ENCODE assay signal across 17 cellular contexts in genomic region chr3:13112521-13113345, GRCh38. TPM values are rescaled to one million over a fixed set of nuclear protein-coding genes. Genes with fewer than 3 reads are reported as not detected.
DNase-seq lines count a peak whose midpoint lies in the region; TF ChIP-seq lines count a peak whose summit lies in the region.
"Had no signal": no experiment of that assay in that cellular context is flagged by ENCODE, and none has a peak within 500 bp of the region (broad histone marks: within the 10 kb centered on the region; RNA-seq: fewer than 3 reads in every experiment).

No MANE protein-coding gene starts in this region.

- H2AK5ac ChIP-seq in neuronal stem cell (ENCODE audit: low read depth, low read length) = peak overlapping the region; percentile 93

- no peak for TF ChIP-seq EP300 in esophagus muscularis mucosa (IDR thresholded peaks at IDR 0.05)

- no peak overlapping the region for H3K4ac ChIP-seq in neuronal stem cell (ENCODE audit: low read length)

- intact Hi-C loops in esophagus muscularis mucosa (cut with DNase I) = no loop called here

- peak overlapping the region; percentile 52 for H3K23ac ChIP-seq in neuronal stem cell (ENCODE audit: low read depth, low read length, poor library complexity)

- H3K4me3 ChIP-seq in BLaER1 treated with 17β-estradiol and CSF1 and Interleukin-3, amounts not matched to agents 10 nM and 100 nM = no peak overlapping the region
- H3K4me3 ChIP-seq in coronary artery (no peak overlapping the region), neuronal stem cell (ENCODE audit: low read length in 2 of 2) (no peak overlapping the region), esophagus muscularis mucosa (no peak overlapping the region)
- H3K4me3 ChIP-seq: colonic mucosa, mucosa of descending colon, ovary, upper lobe of left lung had no signal

- H4K91ac ChIP-seq in neuronal stem cell (ENCODE audit: low read depth, low read length, poor library complexity) = peak overlapping the region; percentile 64

- no peaks in the 10 kb centered on the region for H3K9me3 Mint-ChIP-seq in IgD-negative memory B cell
- H3K9me3 Mint-ChIP-seq in T-helper 2 cell treated with Interferon-gamma antibody and Interleukin-4, amounts not matched to agents 5 μg/mL and 100 μg/mL, for 36 hours = no peaks in the 10 kb centered on the region
- no peaks in the 10 kb centered on the region for H3K9me3 Mint-ChIP-seq in nephron progenitor cell
- H3K9me3 Mint-ChIP-seq: stimulated activated naive CD8-positive, alpha-beta T cell treated with anti-CD3 and anti-CD28 coated beads, Interleukin-15, Interleukin-2, amounts not matched to agents 100 ng/mL and 50 ng/mL, for 24 hours had no signal

- no CpG with 5 or more reads among the region's 16 CpGs for WGBS in neuronal stem cell (ENCODE audit: extremely low coverage in 2 of 2, insufficient read length in 2 of 2, insufficient replicate concordance in 1 of 2), 2 donors
- 82% methylated on average over 10 of the region's 16 CpGs for WGBS in esophagus muscularis mucosa

- no peak overlapping the region for H3K9ac ChIP-seq in BLaER1 treated with 17β-estradiol and CSF1 and Interleukin-3, amounts not matched to agents 10 nM and 100 nM
- no peak overlapping the region for H3K9ac ChIP-seq in neuronal stem cell (ENCODE audit: low read depth, low read length, poor library complexity)

- peaks cover 2% of the 10 kb centered on the region for H3K79me1 ChIP-seq in neuronal stem cell (ENCODE audit: low read depth, low read length)

- peaks cover 1% of the 10 kb centered on the region for H3K36me3 Mint-ChIP-seq in IgD-negative memory B cell
- no peaks in the 10 kb centered on the region for H3K36me3 Mint-ChIP-seq in T-helper 2 cell treated with Interferon-gamma antibody and Interleukin-4, amounts not matched to agents 5 μg/mL and 100 μg/mL, for 36 hours (ENCODE audit: low read depth)
- no peaks in the 10 kb centered on the region for H3K36me3 Mint-ChIP-seq in nephron progenitor cell (ENCODE audit: low read depth)

- H4K8ac ChIP-seq in neuronal stem cell (ENCODE audit: low read depth, low read length) = no peak overlapping the region

- H3K4me3 Mint-ChIP-seq in IgD-negative memory B cell = peak overlapping the region in 2 of 4 donors; percentile 71 to 81
- no peak overlapping the region for H3K4me3 Mint-ChIP-seq in T-helper 2 cell treated with Interferon-gamma antibody and Interleukin-4, amounts not matched to agents 5 μg/mL and 100 μg/mL, for 36 hours
- no peak overlapping the region for H3K4me3 Mint-ChIP-seq in nephron progenitor cell
- H3K4me3 Mint-ChIP-seq: stimulated activated naive CD8-positive, alpha-beta T cell treated with anti-CD3 and anti-CD28 coated beads, Interleukin-15, Interleukin-2, amounts not matched to agents 100 ng/mL and 50 ng/mL, for 24 hours had no signal

- no peak overlapping the region for H2AFZ ChIP-seq in neuronal stem cell (ENCODE audit: low read length)

- peaks cover 0 to 14% (median 0%) of the 10 kb centered on the region in 11 experiments; a peak in 1 of 22 replicates for H4K20me1 ChIP-seq in BLaER1 treated with 17β-estradiol and CSF1 and Interleukin-3, amounts not matched to agents 10 nM and 100 nM

- no peak for TF ChIP-seq POLR2A in esophagus muscularis mucosa (IDR thresholded peaks at IDR 0.05; ENCODE audit: low read depth)

- peak overlapping the region in 6 of 11 experiments; percentile 3 to 87 (median 73); a peak in 7 of 22 replicates for H3K4me2 ChIP-seq in BLaER1 treated with 17β-estradiol and CSF1 and Interleukin-3, amounts not matched to agents 10 nM and 100 nM
- H3K4me2 ChIP-seq in neuronal stem cell (ENCODE audit: insufficient read depth, low read length, poor library complexity, severe bottlenecking) = no peak overlapping the region

- no peak overlapping the region for H2BK120ac ChIP-seq in neuronal stem cell (ENCODE audit: low read depth, low read length)

- H2BK12ac ChIP-seq in neuronal stem cell (ENCODE audit: low read length) = peak overlapping the region; percentile 60

- no peaks in the 10 kb centered on the region for H3K36me3 ChIP-seq in BLaER1 treated with 17β-estradiol and CSF1 and Interleukin-3, amounts not matched to agents 10 nM and 100 nM
- H3K36me3 ChIP-seq in neuronal stem cell (replicated peaks in 1 of 2; ENCODE audit: control insufficient read depth in 2 of 2, insufficient read depth in 2 of 2, low read length in 2 of 2) (no peaks in the 10 kb centered on the region), esophagus muscularis mucosa (no peaks in the 10 kb centered on the region)
- H3K36me3 ChIP-seq: colonic mucosa, ovary, upper lobe of left lung had no signal

- peak; percentile 54 for DNase-seq in coronary artery (ENCODE audit: low spot score)
- DNase-seq in neuronal stem cell (ENCODE audit: low spot score) = no peak
- DNase-seq in T-helper 2 cell treated with Interferon-gamma antibody and Interleukin-4, amounts not matched to agents 5 μg/mL and 100 μg/mL, for 36 hours (ENCODE audit: low spot score) = no peak
- no peak for DNase-seq in esophagus muscularis mucosa (ENCODE audit: extremely low spot score)
- DNase-seq in nephron progenitor cell = no peak
- DNase-seq in cerebellar nuclear complex (lab: John Stamatoyannopoulos, UW) = no peak
- DNase-seq: amygdala, MM.1S, NCI-H187 treated with DMSO at 0.1 percent for 48 hours, NCI-H524 treated with DMSO at 0.1 percent for 48 hours had no signal

- H3K14ac ChIP-seq in neuronal stem cell (ENCODE audit: low read length) = no peak overlapping the region

- H3K4me1 Mint-ChIP-seq in IgD-negative memory B cell (peaks cover 34 to 43% (median 41%) of the 10 kb centered on the region in 3 donors), nephron progenitor cell (peaks cover 49% of the 10 kb centered on the region)
- peaks cover 4% of the 10 kb centered on the region for H3K4me1 Mint-ChIP-seq in T-helper 2 cell treated with Interferon-gamma antibody and Interleukin-4, amounts not matched to agents 5 μg/mL and 100 μg/mL, for 36 hours (ENCODE audit: low read depth)

- peaks cover 17 to 69% (median 50%) of the 10 kb centered on the region in 10 experiments for H3K4me1 ChIP-seq in BLaER1 treated with 17β-estradiol and CSF1 and Interleukin-3, amounts not matched to agents 10 nM and 100 nM
- H3K4me1 ChIP-seq in neuronal stem cell (ENCODE audit: control insufficient read depth in 2 of 2, insufficient read depth in 1 of 2, low read depth in 1 of 2, low read length in 2 of 2) (no peaks in the 10 kb centered on the region), esophagus muscularis mucosa (no peaks in the 10 kb centered on the region)

- peak overlapping the region; percentile 54 for H3K18ac ChIP-seq in neuronal stem cell (ENCODE audit: low read length)

- H2BK15ac ChIP-seq in neuronal stem cell (ENCODE audit: low read length) = peak overlapping the region; percentile 65

- H3K9me3 ChIP-seq in BLaER1 treated with 17β-estradiol and CSF1 and Interleukin-3, amounts not matched to agents 10 nM and 100 nM (replicated peaks in 1 of 11) = no peaks in the 10 kb centered on the region
- H3K9me3 ChIP-seq in neuronal stem cell (replicated peaks in 1 of 2; ENCODE audit: control insufficient read depth in 2 of 2, insufficient read depth in 1 of 2, low read depth in 1 of 2, low read length in 2 of 2) (no peaks in the 10 kb centered on the region), esophagus muscularis mucosa (no peaks in the 10 kb centered on the region)
- H3K9me3 ChIP-seq: colonic mucosa, mucosa of descending colon, ovary, upper lobe of left lung had no signal

- H3K27ac ChIP-seq in BLaER1 treated with 17β-estradiol and CSF1 and Interleukin-3, amounts not matched to agents 10 nM and 100 nM = no peak overlapping the region
- no peak overlapping the region for H3K27ac ChIP-seq in coronary artery
- H3K27ac ChIP-seq in neuronal stem cell (replicated peaks; ENCODE audit: low read length) = no peak overlapping the region
- H3K27ac ChIP-seq in esophagus muscularis mucosa (replicated peaks in 1 of 4) = no peak overlapping the region
- H3K27ac ChIP-seq: colonic mucosa, ovary had no signal

- TF ChIP-seq CTCF in coronary artery (IDR thresholded peaks at IDR 0.05) (no peak), esophagus muscularis mucosa (IDR thresholded peaks at IDR 0.05) (no peak), nephron progenitor cell (IDR thresholded peaks at IDR 0.05) (no peak)

- H3K27me3 Mint-ChIP-seq in IgD-negative memory B cell (peaks cover 5% of the 10 kb centered on the region), nephron progenitor cell (ENCODE audit: low read depth, poor library complexity) (peaks cover 49% of the 10 kb centered on the region)
- peaks cover 6% of the 10 kb centered on the region for H3K27me3 Mint-ChIP-seq in T-helper 2 cell treated with Interferon-gamma antibody and Interleukin-4, amounts not matched to agents 5 μg/mL and 100 μg/mL, for 36 hours (ENCODE audit: low read depth)
- H3K27me3 Mint-ChIP-seq: stimulated activated naive CD8-positive, alpha-beta T cell treated with anti-CD3 and anti-CD28 coated beads, Interleukin-15, Interleukin-2, amounts not matched to agents 100 ng/mL and 50 ng/mL, for 24 hours had no signal

- H3K27ac Mint-ChIP-seq in IgD-negative memory B cell (peak overlapping the region; percentile 81 to 96 (median 91)), nephron progenitor cell (no peak overlapping the region)
- no peak overlapping the region for H3K27ac Mint-ChIP-seq in T-helper 2 cell treated with Interferon-gamma antibody and Interleukin-4, amounts not matched to agents 5 μg/mL and 100 μg/mL, for 36 hours
- H3K27ac Mint-ChIP-seq: stimulated activated naive CD8-positive, alpha-beta T cell treated with anti-CD3 and anti-CD28 coated beads, Interleukin-15, Interleukin-2, amounts not matched to agents 100 ng/mL and 50 ng/mL, for 24 hours had no signal

- no peak overlapping the region for H2BK5ac ChIP-seq in neuronal stem cell (ENCODE audit: low read length)

- H3K27me3 ChIP-seq in BLaER1 treated with 17β-estradiol and CSF1 and Interleukin-3, amounts not matched to agents 10 nM and 100 nM = no peaks in the 10 kb centered on the region
- H3K27me3 ChIP-seq in neuronal stem cell (ENCODE audit: control insufficient read depth in 3 of 3, insufficient read depth in 3 of 3, low read depth in 1 of 3, low read length in 3 of 3) (peaks cover 0 to 13% (median 0%) of the 10 kb centered on the region in 3 experiments), esophagus muscularis mucosa (peaks cover 0 to 63% (median 0%) of the 10 kb centered on the region in 4 donors)
- H3K27me3 ChIP-seq: colonic mucosa, ovary, upper lobe of left lung had no signal

RNA-seq across cellular contexts. Expression of gene IQSEC1, which starts 39.5 kb away (rescaled TPM):
- 52.5 TPM for polyA plus RNA-seq in IgD-negative memory B cell
- 22.0 TPM for polyA plus RNA-seq in neuronal stem cell (2013, experiment 1 of 2)
- 22.8 TPM for polyA plus RNA-seq in neuronal stem cell (2013, experiment 2 of 2)
- total RNA-seq in esophagus muscularis mucosa = 10 to 100 TPM; 56.1 to 99.5 (median 78.2) TPM

Comparison
In these comparisons a context has a peak if more than half of its experiments do, and no peak if none do; other contexts are left out.
1. H3K27ac Mint-ChIP-seq: peak in IgD-negative memory B cell (3 of 3); none in T-helper 2 cell treated with Interferon-gamma antibody and Interleukin-4, amounts not matched to agents 5 μg/mL and 100 μg/mL, for 36 hours (single experiment) and nephron progenitor cell (single experiment).